In the genomic region with DNA sequence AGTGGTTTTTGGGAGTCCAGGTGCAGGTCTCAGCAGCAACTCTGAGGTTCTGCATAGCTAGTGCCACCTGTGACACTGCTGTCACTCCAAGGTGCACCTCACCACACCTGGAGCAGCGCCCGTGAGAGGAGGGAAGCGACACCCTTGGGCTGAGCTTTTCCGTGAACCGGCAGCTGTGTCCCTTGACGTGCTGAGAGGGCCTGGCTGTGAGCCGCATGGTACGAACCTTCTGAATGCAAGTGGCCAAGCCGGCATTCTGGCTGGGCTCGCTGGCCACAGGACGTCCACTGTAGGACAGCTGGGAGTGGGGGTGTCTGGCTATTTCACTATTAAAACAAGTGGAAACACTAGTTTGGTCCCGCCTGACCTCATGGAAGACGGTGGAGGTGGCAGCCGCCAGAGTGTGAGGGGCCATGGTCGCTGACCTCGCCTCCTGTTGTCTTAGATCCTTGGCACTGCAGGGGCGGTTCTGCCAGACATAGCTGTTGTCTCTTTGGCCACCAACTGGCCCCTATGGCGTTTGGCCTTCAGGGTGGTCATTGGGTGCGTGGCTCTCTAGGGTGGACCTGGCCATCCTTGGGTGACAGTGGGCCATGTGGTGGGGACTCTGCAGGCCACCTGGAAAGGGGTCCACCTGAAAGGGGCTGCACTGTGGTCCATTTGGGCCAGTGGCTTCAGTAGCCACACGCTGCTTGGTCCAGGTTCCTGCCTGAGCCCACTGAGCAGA, we compare ENCODE assay signal across 12 cellular contexts. TPM values are rescaled to one million over a fixed set of nuclear protein-coding genes. Genes with fewer than 3 reads are reported as not detected.
A peak's percentile ranks its signal among the peaks of the same experiment; 100 is the strongest.
DNase-seq lines count a peak whose midpoint lies in the region; ATAC-seq and TF ChIP-seq lines count a peak whose summit lies in the region.
"Had no signal": no experiment of that assay in that cellular context is flagged by ENCODE, and none has a peak within 500 bp of the region (broad histone marks: within the 10 kb centered on the region; RNA-seq: fewer than 3 reads in every experiment).

No MANE protein-coding gene starts in this region.

- H3K4me2 ChIP-seq in smooth muscle cell: no peak overlapping the region

- peaks cover 37% of the 10 kb centered on the region for H3K4me1 Mint-ChIP-seq in stimulated activated naive CD8-positive, alpha-beta T cell treated with anti-CD3 and anti-CD28 coated beads, Interleukin-15, Interleukin-2, amounts not matched to agents 100 ng/mL and 50 ng/mL, for 24 hours (ENCODE audit: low read depth)
- peaks cover 49% of the 10 kb centered on the region for H3K4me1 Mint-ChIP-seq in memory B cell
- no peaks in the 10 kb centered on the region for H3K4me1 Mint-ChIP-seq in WTC11

- no peak overlapping the region for H3K9ac ChIP-seq in smooth muscle cell (ENCODE audit: low read depth)

- H3K4me3 ChIP-seq in Panc1 (ENCODE audit: low read depth in 2 of 2, low read length in 2 of 2) (no peak overlapping the region), upper lobe of right lung (no peak overlapping the region), smooth muscle cell (no peak overlapping the region)

- no peaks in the 10 kb centered on the region for H3K9me3 Mint-ChIP-seq in stimulated activated naive CD8-positive, alpha-beta T cell treated with anti-CD3 and anti-CD28 coated beads, Interleukin-15, Interleukin-2, amounts not matched to agents 100 ng/mL and 50 ng/mL, for 24 hours
- no peaks in the 10 kb centered on the region for H3K9me3 Mint-ChIP-seq in memory B cell
- no peaks in the 10 kb centered on the region for H3K9me3 Mint-ChIP-seq in WTC11

- BruUV-seq in Panc1 (replicated peaks; lab: Mats Ljungman, UMichigan): TSS peak; percentile 70

- CTCF ChIA-PET in Panc1 (lab: Charles Lee) (no interaction called here), WTC11 (lab: Charles Lee) (interaction anchor here (1.2 kb wide), 1 partner anchor 10 kb away, joined by 3 read pairs; no protein-coding TSS in a partner anchor)

- POLR2A ChIA-PET in Panc1 (lab: Charles Lee): no interaction called here
- POLR2A ChIA-PET in WTC11 (lab: Charles Lee): no interaction called here

- H3K9me3 ChIP-seq in Panc1 (ENCODE audit: control insufficient read depth, insufficient read depth, low read depth, low read length) (no peaks in the 10 kb centered on the region), upper lobe of right lung (no peaks in the 10 kb centered on the region), smooth muscle cell (replicated peaks; ENCODE audit: low read depth) (no peaks in the 10 kb centered on the region)

- no peak for TF ChIP-seq CTCF in Panc1 (IDR thresholded peaks at IDR 0.05)
- no peak for TF ChIP-seq CTCF in upper lobe of right lung (IDR thresholded peaks at IDR 0.05)
- TF ChIP-seq CTCF in WTC11 (IDR thresholded peaks at IDR 0.05): no peak
- no peak for TF ChIP-seq CTCF in smooth muscle cell (IDR thresholded peaks at IDR 0.05; ENCODE audit: borderline replicate concordance, insufficient read depth, poor library complexity, severe bottlenecking)

- H3K4me1 ChIP-seq in Panc1 (ENCODE audit: control insufficient read depth, insufficient read depth, low read length): peaks cover 16% of the 10 kb centered on the region
- H3K4me1 ChIP-seq in upper lobe of right lung: peaks cover 9% of the 10 kb centered on the region
- no peaks in the 10 kb centered on the region for H3K4me1 ChIP-seq in smooth muscle cell (ENCODE audit: low read depth)

- in situ Hi-C loops in Panc1 (cut with HindIII; ENCODE audit: low pct_unique_long_range_greater_than_20kb, low sequenced_read_pairs): no loop called here

- H3K79me2 ChIP-seq in smooth muscle cell (ENCODE audit: low read depth): peaks cover 77% of the 10 kb centered on the region

- H3K27me3 ChIP-seq in Panc1 (ENCODE audit: control insufficient read depth, insufficient read depth, low read length): no peaks in the 10 kb centered on the region
- H3K27me3 ChIP-seq in upper lobe of right lung: no peaks in the 10 kb centered on the region
- H3K27me3 ChIP-seq in smooth muscle cell (ENCODE audit: low read depth): no peaks in the 10 kb centered on the region
- H3K27me3 ChIP-seq: brain microvascular endothelial cell had no signal

- H3K4me3 Mint-ChIP-seq in stimulated activated naive CD8-positive, alpha-beta T cell treated with anti-CD3 and anti-CD28 coated beads, Interleukin-15, Interleukin-2, amounts not matched to agents 100 ng/mL and 50 ng/mL, for 24 hours: peak overlapping the region; percentile 67
- H3K4me3 Mint-ChIP-seq in memory B cell: peak overlapping the region; percentile 80
- no peak overlapping the region for H3K4me3 Mint-ChIP-seq in WTC11

- no peak overlapping the region for H3K27ac Mint-ChIP-seq in stimulated activated naive CD8-positive, alpha-beta T cell treated with anti-CD3 and anti-CD28 coated beads, Interleukin-15, Interleukin-2, amounts not matched to agents 100 ng/mL and 50 ng/mL, for 24 hours
- no peak overlapping the region for H3K27ac Mint-ChIP-seq in memory B cell
- no peak overlapping the region for H3K27ac Mint-ChIP-seq in WTC11

- H3K36me3 Mint-ChIP-seq in stimulated activated naive CD8-positive, alpha-beta T cell treated with anti-CD3 and anti-CD28 coated beads, Interleukin-15, Interleukin-2, amounts not matched to agents 100 ng/mL and 50 ng/mL, for 24 hours (ENCODE audit: low read depth): no peaks in the 10 kb centered on the region
- no peaks in the 10 kb centered on the region for H3K36me3 Mint-ChIP-seq in memory B cell
- H3K36me3 Mint-ChIP-seq in WTC11: no peaks in the 10 kb centered on the region

- intact Hi-C loops in Panc1 (cut with micrococcal nuclease; ENCODE audit: unreplicated experiment) (no loop called here), upper lobe of right lung (cut with DNase I) (no loop called here)

- H3K36me3 ChIP-seq in Panc1 (ENCODE audit: control insufficient read depth, insufficient read depth, low read length) (no peaks in the 10 kb centered on the region), upper lobe of right lung (no peaks in the 10 kb centered on the region), smooth muscle cell (ENCODE audit: low read depth) (no peaks in the 10 kb centered on the region)
- H3K36me3 ChIP-seq: brain microvascular endothelial cell had no signal

- WGBS in smooth muscle cell (ENCODE audit: low lambda C conversion rate): 94% methylated on average over 20 of the region's 20 CpGs

- peaks cover 100% of the 10 kb centered on the region for H4K20me1 ChIP-seq in smooth muscle cell (ENCODE audit: low read depth)

- no peak overlapping the region for H2AFZ ChIP-seq in smooth muscle cell (ENCODE audit: low read depth)

- H3K27ac ChIP-seq in Panc1 (ENCODE audit: low read length) (no peak overlapping the region; the same call in 1 of the 2 replicates), upper lobe of right lung (no peak overlapping the region), smooth muscle cell (ENCODE audit: low read depth) (no peak overlapping the region)
- H3K27ac ChIP-seq: brain microvascular endothelial cell had no signal

- no peak for ATAC-seq in stimulated activated naive CD8-positive, alpha-beta T cell treated with anti-CD3 and anti-CD28 coated beads, Interleukin-15, Interleukin-2, amounts not matched to agents 100 U/mL and 50 U/mL, for 24 hours
- ATAC-seq in Panc1 (no peak), memory B cell (ENCODE audit: low read depth) (no peak), upper lobe of right lung (no peak), WTC11 (no peak)

- no peaks in the 10 kb centered on the region for H3K27me3 Mint-ChIP-seq in stimulated activated naive CD8-positive, alpha-beta T cell treated with anti-CD3 and anti-CD28 coated beads, Interleukin-15, Interleukin-2, amounts not matched to agents 100 ng/mL and 50 ng/mL, for 24 hours
- H3K27me3 Mint-ChIP-seq in memory B cell: no peaks in the 10 kb centered on the region
- no peaks in the 10 kb centered on the region for H3K27me3 Mint-ChIP-seq in WTC11 (ENCODE audit: low read depth)

- H3F3A ChIP-seq in smooth muscle cell (ENCODE audit: low read depth): no peaks in the 10 kb centered on the region

- DNase-seq in stimulated activated naive CD8-positive, alpha-beta T cell treated with anti-CD3 and anti-CD28 coated beads, Interleukin-15, Interleukin-2, amounts not matched to agents 100 U/mL and 50 U/mL, for 24 hours: no peak
- DNase-seq in Panc1 (ENCODE audit: low read depth, low spot score) (no peak), memory B cell (ENCODE audit: low spot score in 2 of 2) (no peak), upper lobe of right lung (peak; percentile 50), WTC11 (ENCODE audit: low spot score) (no peak), smooth muscle cell (lab: John Stamatoyannopoulos, UW; ENCODE audit: unreplicated experiment) (no peak), NCI-H2081 treated with DMSO at 0.1 percent for 48 hours (lab: John Stamatoyannopoulos, UW) (no peak)
- DNase-seq: brain microvascular endothelial cell, foreskin melanocyte, IMR-90, NCI-H146 had no signal

TF ChIP-seq in WTC11, 78 proteins besides CTCF, POLR2A, EP300 and RAD21:
- TF ChIP-seq SOX15 (CRISPR knock-in tag; IDR thresholded peaks at IDR 0.05): no peak
- TF ChIP-seq MXD4 (CRISPR knock-in tag; IDR thresholded peaks at IDR 0.05; ENCODE audit: borderline replicate concordance): no peak
- TF ChIP-seq TCF7 (CRISPR knock-in tag; IDR thresholded peaks at IDR 0.05; ENCODE audit: low read depth): no peak
- TF ChIP-seq TEAD1 (CRISPR knock-in tag; IDR thresholded peaks at IDR 0.05): no peak

RNA-seq across cellular contexts. Expression of a gene that starts 12.9 kb away (rescaled TPM):
- total RNA-seq in Panc1 (2021; ENCODE audit: unreplicated experiment): 60.0 TPM
- 78.4 TPM for polyA plus RNA-seq in Panc1 (2012; ENCODE audit: insufficient read length)
- 38.3 TPM for total RNA-seq in upper lobe of right lung
- total RNA-seq in WTC11 (2021): 20.0 to 22.1 TPM (median 21.5 TPM) in 3 replicates
- total RNA-seq in smooth muscle cell: 48.0 and 65.9 TPM in 2 replicates
- 49.1 and 55.9 TPM in 2 replicates for polyA plus RNA-seq in smooth muscle cell
